In the genomic region with DNA sequence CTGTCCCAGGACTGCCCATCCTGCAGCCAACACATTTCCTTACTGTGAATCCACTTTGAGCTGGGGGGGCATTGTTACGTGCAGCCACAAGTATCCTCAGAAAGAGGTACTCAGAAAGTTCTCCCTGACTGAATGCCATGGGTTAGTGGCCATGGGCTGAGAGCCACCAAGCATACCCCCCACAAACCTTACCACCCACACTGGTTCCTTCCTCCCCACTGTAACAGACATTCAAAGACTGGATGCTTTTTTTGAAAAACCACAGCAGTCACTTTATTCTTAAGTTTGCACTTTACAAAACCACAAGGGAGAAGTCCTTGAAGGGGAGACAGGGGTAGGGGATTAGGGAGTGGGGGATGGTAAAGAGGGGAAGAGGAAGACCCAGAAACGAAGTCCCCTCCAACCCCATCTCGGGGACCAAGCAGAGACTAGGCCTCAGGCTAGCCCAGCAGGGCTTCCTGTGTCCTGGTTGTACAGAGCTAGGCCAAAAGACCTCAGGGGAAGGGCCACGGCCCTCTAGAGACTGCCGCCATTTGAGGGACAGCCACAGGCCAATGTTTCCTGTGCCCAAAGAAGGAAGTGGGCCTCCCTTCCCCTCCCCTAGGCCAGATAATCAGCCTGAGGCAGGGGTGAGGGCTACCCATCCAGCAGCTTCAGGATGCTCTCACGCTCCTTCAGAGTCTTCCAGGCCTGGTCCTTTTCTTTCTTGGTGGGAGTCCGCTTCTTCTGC, we compare ENCODE assay signal across 8 cellular contexts. TPM values are rescaled to one million over a fixed set of nuclear protein-coding genes. Genes with fewer than 3 reads are reported as not detected.
A peak's percentile ranks its signal among the peaks of the same experiment; 100 is the strongest.
DNase-seq lines count a peak whose midpoint lies in the region; ATAC-seq and TF ChIP-seq lines count a peak whose summit lies in the region.

No MANE protein-coding gene starts in this region.

- intact Hi-C loops in natural killer cell (cut with micrococcal nuclease) = no loop called here

- H3K9me3 Mint-ChIP-seq in activated T-helper 17 cell treated with anti-CD3 and anti-CD28 coated beads, Interleukin-2, amount 50 U/mL, for 72 hours = peaks cover 3% of the 10 kb centered on the region
- no peaks in the 10 kb centered on the region for H3K9me3 Mint-ChIP-seq in natural killer cell

- ATAC-seq in GM19395 (IDR thresholded peaks at IDR 0.05; ENCODE audit: unreplicated experiment) (peak; percentile 64), natural killer cell (peak; percentile 79 to 89 (median 83))
- ATAC-seq in activated T-helper 17 cell treated with anti-CD3 and anti-CD28 coated beads, Interleukin-2, amount 50 U/mL, for 72 hours (replicated peaks) = peak; percentile 52

- no peaks in the 10 kb centered on the region for H3K27me3 ChIP-seq in BLaER1

- peak; percentile 97 for DNase-seq in KG1 (lab: John Stamatoyannopoulos, UW)
- DNase-seq in natural killer cell = peak; percentile 49
- DNase-seq in GOT3 (lab: John Stamatoyannopoulos, UW) = no peak
- no peak for DNase-seq in NCI-H146 treated with DMSO at 0.1 percent for 48 hours (lab: John Stamatoyannopoulos, UW; ENCODE audit: unreplicated experiment)
- DNase-seq in GM19240 (ENCODE audit: insufficient read length, low spot score) = no peak

- H3K27ac ChIP-seq in BLaER1 = peak overlapping the region; percentile 82

- peaks cover 63% of the 10 kb centered on the region for H3K36me3 Mint-ChIP-seq in activated T-helper 17 cell treated with anti-CD3 and anti-CD28 coated beads, Interleukin-2, amount 50 U/mL, for 72 hours (ENCODE audit: low read depth)
- H3K36me3 Mint-ChIP-seq in natural killer cell = no peaks in the 10 kb centered on the region

- H3K27me3 Mint-ChIP-seq in activated T-helper 17 cell treated with anti-CD3 and anti-CD28 coated beads, Interleukin-2, amount 50 U/mL, for 72 hours = no peaks in the 10 kb centered on the region
- H3K27me3 Mint-ChIP-seq in natural killer cell (ENCODE audit: low read depth in 2 of 2) = no peaks in the 10 kb centered on the region

- peak overlapping the region; percentile 89 for H3K4me2 ChIP-seq in BLaER1

- H3K4me1 ChIP-seq in BLaER1 = peaks cover 55% of the 10 kb centered on the region

- peaks cover 4% of the 10 kb centered on the region; the same call in 1 of the 2 replicates for H4K20me1 ChIP-seq in BLaER1

- H3K4me1 Mint-ChIP-seq in activated T-helper 17 cell treated with anti-CD3 and anti-CD28 coated beads, Interleukin-2, amount 50 U/mL, for 72 hours = peaks cover 38% of the 10 kb centered on the region
- H3K4me1 Mint-ChIP-seq in natural killer cell = peaks cover 50 to 57% of the 10 kb centered on the region in 2 donors

- H3K4me3 ChIP-seq in BLaER1 = peak overlapping the region; percentile 48

- H3K9me3 ChIP-seq in BLaER1 = no peaks in the 10 kb centered on the region

- peak overlapping the region; percentile 94 for H3K27ac Mint-ChIP-seq in activated T-helper 17 cell treated with anti-CD3 and anti-CD28 coated beads, Interleukin-2, amount 50 U/mL, for 72 hours
- H3K27ac Mint-ChIP-seq in natural killer cell = peak overlapping the region; percentile 94 to 99

- H3K9ac ChIP-seq in BLaER1 = peak overlapping the region; percentile 68

- H3K4me3 Mint-ChIP-seq in activated T-helper 17 cell treated with anti-CD3 and anti-CD28 coated beads, Interleukin-2, amount 50 U/mL, for 72 hours = peak overlapping the region; percentile 87
- peak overlapping the region; percentile 80 for H3K4me3 Mint-ChIP-seq in natural killer cell

- TF ChIP-seq CTCF in natural killer cell (IDR thresholded peaks at IDR 0.05) = no peak

- H3K36me3 ChIP-seq in BLaER1 = peaks cover 8% of the 10 kb centered on the region

RNA-seq across cellular contexts. Expression of gene CAMK1, which starts 10.1 kb away (rescaled TPM):
- 10 to 100 TPM; 23.9 to 75.4 TPM for total RNA-seq in activated T-helper 17 cell treated with anti-CD3 and anti-CD28 coated beads, Interleukin-2, amount 50 U/mL, for 72 hours
- total RNA-seq in natural killer cell = 10 to 100 TPM in 1 of 3 donors, 1 to 10 TPM in 2; 7.4 to 20.4 (median 8.7) TPM

RNA-seq across cellular contexts. Expression of gene TADA3, which starts 12.4 kb away (rescaled TPM):
- total RNA-seq in activated T-helper 17 cell treated with anti-CD3 and anti-CD28 coated beads, Interleukin-2, amount 50 U/mL, for 72 hours = 10 to 100 TPM; 77.8 to 81.9 TPM
- 10 to 100 TPM; 59.2 to 73.7 (median 69.2) TPM for total RNA-seq in natural killer cell

RNA-seq across cellular contexts. Expression of gene ARPC4, which starts 13.0 kb away (rescaled TPM):
- 100 to 1,000 TPM; 159 to 291 TPM for total RNA-seq in activated T-helper 17 cell treated with anti-CD3 and anti-CD28 coated beads, Interleukin-2, amount 50 U/mL, for 72 hours
- total RNA-seq in natural killer cell = 100 to 1,000 TPM; 282 to 288 (median 285) TPM

RNA-seq across cellular contexts. Expression of gene OGG1, which starts 30.1 kb away (rescaled TPM):
- 10 to 100 TPM; 37.4 to 52.3 TPM for total RNA-seq in activated T-helper 17 cell treated with anti-CD3 and anti-CD28 coated beads, Interleukin-2, amount 50 U/mL, for 72 hours
- 10 to 100 TPM; 33.4 to 52.1 (median 34.7) TPM for total RNA-seq in natural killer cell

RNA-seq across cellular contexts. Expression of gene TTLL3, which starts 30.2 kb away (rescaled TPM):
- 100 to 1,000 TPM in 1 of 2 donors, 10 to 100 TPM in 1; 55.9 to 123 TPM for total RNA-seq in activated T-helper 17 cell treated with anti-CD3 and anti-CD28 coated beads, Interleukin-2, amount 50 U/mL, for 72 hours
- 100 to 1,000 TPM; 133 to 137 (median 136) TPM for total RNA-seq in natural killer cell

Comparison
In these comparisons a context has a peak if more than half of its experiments do, and no peak if none do; other contexts are left out.
1. DNase-seq: peak in KG1 (single experiment) and natural killer cell (single experiment); none in GOT3 (single experiment), NCI-H146 treated with DMSO at 0.1 percent for 48 hours (single experiment) and GM19240 (single experiment).
2. Peak in every context shown above with its lines, with median percentiles within 50 percentile points of each other: ATAC-seq.